ENCODE assay signal across 8 cellular contexts in the genomic region with DNA sequence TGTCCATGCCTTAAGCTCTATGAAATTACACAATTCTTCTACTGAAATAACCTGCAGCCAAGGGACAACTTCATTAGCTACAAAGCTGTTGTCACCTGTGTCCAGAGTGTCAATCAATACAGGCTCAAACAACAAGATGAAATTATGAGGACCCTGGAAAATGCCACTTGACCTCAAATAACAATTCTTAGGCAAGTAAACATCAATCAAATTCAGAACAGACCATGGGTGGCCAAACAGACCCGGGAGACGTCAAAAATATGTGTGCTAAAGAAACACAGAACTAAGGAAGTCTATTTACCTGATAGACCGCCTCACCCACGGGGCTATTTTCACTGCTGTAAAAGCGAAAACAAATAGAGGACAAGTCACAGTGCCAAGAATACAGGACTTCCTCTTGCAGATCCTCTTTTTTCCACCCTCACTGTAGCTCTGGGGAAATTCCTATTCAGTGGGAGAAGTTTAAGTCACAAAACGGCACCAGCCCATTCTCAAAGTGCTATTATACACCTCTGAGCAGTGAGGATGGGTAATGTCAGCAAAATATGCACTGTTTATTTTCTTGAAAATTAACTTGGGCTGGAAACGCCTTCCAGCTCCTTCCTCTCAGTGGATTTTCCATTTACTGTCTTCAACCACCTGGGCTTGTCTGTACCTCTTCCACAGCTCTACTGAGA. TPM values are rescaled to one million over a fixed set of nuclear protein-coding genes. Genes with fewer than 3 reads are reported as not detected.
A peak's percentile ranks its signal among the peaks of the same experiment; 100 is the strongest.
DNase-seq lines count a peak whose midpoint lies in the region; ATAC-seq and TF ChIP-seq lines count a peak whose summit lies in the region.

No MANE protein-coding gene starts in this region.

- no peaks in the 10 kb centered on the region for H3K9me3 ChIP-seq in Peyer's patch

- H3K4me1 ChIP-seq in Peyer's patch, result peaks cover 0 to 24% (median 12%) of the 10 kb centered on the region in 4 donors

- H3K36me3 ChIP-seq in Peyer's patch, result no peaks in the 10 kb centered on the region

- peaks cover 59% of the 10 kb centered on the region for H3K4me1 Mint-ChIP-seq in stimulated activated effector memory CD8-positive, alpha-beta T cell treated with anti-CD3 and anti-CD28 coated beads, Interleukin-12 subunit alpha, Interleukin-12 subunit beta, amount 100 ng/mL, for 72 hours

- TF ChIP-seq POLR2A in Peyer's patch (IDR thresholded peaks at IDR 0.05), result no peak

- TF ChIP-seq CTCF in Peyer's patch (IDR thresholded peaks at IDR 0.05), result no peak

- H3K27me3 ChIP-seq in Peyer's patch, result no peaks in the 10 kb centered on the region

- ATAC-seq in stimulated activated effector memory CD8-positive, alpha-beta T cell treated with anti-CD3 and anti-CD28 coated beads, Interleukin-12 subunit alpha, Interleukin-12 subunit beta, amount 100 ng/mL, for 72 hours, result no peak
- no peak for ATAC-seq in HG03139 (IDR thresholded peaks at IDR 0.05; ENCODE audit: unreplicated experiment)

- peak overlapping the region; percentile 0 to 62 (median 25) for H3K4me3 ChIP-seq in Peyer's patch

- H3K36me3 Mint-ChIP-seq in stimulated activated effector memory CD8-positive, alpha-beta T cell treated with anti-CD3 and anti-CD28 coated beads, Interleukin-12 subunit alpha, Interleukin-12 subunit beta, amount 100 ng/mL, for 72 hours, result peaks cover 61% of the 10 kb centered on the region

- DNase-seq in NCI-H748 (lab: John Stamatoyannopoulos, UW; ENCODE audit: unreplicated experiment) (peak; percentile 58), NCI-H748 treated with DMSO at 0.1 percent for 48 hours (lab: John Stamatoyannopoulos, UW) (no peak), Peyer's patch (peak; percentile 6 to 76 (median 70)), germinal center (ENCODE audit: low spot score) (peak; percentile 60), NCI-H1048 (lab: John Stamatoyannopoulos, UW) (no peak), KG1 (lab: John Stamatoyannopoulos, UW) (no peak)
- no peak for DNase-seq in stimulated activated effector memory CD8-positive, alpha-beta T cell treated with anti-CD3 and anti-CD28 coated beads, Interleukin-12 subunit alpha, Interleukin-12 subunit beta, amount 100 ng/mL, for 72 hours (ENCODE audit: low spot score in 2 of 2)

- H3K27ac Mint-ChIP-seq in stimulated activated effector memory CD8-positive, alpha-beta T cell treated with anti-CD3 and anti-CD28 coated beads, Interleukin-12 subunit alpha, Interleukin-12 subunit beta, amount 100 ng/mL, for 72 hours, result peak overlapping the region; percentile 98

- H3K27ac ChIP-seq in Peyer's patch, result peak overlapping the region; percentile 56 to 98 (median 78)

- no peaks in the 10 kb centered on the region for H3K9me3 Mint-ChIP-seq in stimulated activated effector memory CD8-positive, alpha-beta T cell treated with anti-CD3 and anti-CD28 coated beads, Interleukin-12 subunit alpha, Interleukin-12 subunit beta, amount 100 ng/mL, for 72 hours

- peak overlapping the region; percentile 78 for H3K4me3 Mint-ChIP-seq in stimulated activated effector memory CD8-positive, alpha-beta T cell treated with anti-CD3 and anti-CD28 coated beads, Interleukin-12 subunit alpha, Interleukin-12 subunit beta, amount 100 ng/mL, for 72 hours

RNA-seq across cellular contexts. Expression of a gene that starts 2.7 kb away (rescaled TPM):
- 10 to 100 TPM; 20.1 to 56.9 (median 32.3) TPM for total RNA-seq in Peyer's patch

Comparison
In these comparisons a context has a peak if more than half of its experiments do, and no peak if none do; other contexts are left out.
1. DNase-seq: peak in NCI-H748 (single experiment), Peyer's patch (3 of 3) and germinal center (single experiment); none in NCI-H748 treated with DMSO at 0.1 percent for 48 hours (single experiment), stimulated activated effector memory CD8-positive, alpha-beta T cell treated with anti-CD3 and anti-CD28 coated beads, Interleukin-12 subunit alpha, Interleukin-12 subunit beta, amount 100 ng/mL, for 72 hours (0 of 2), NCI-H1048 (single experiment) and KG1 (single experiment).